Comparison of ENCODE assay signal across 8 cellular contexts in genomic region chr6:138773177-138774091, GRCh38. TPM values are rescaled to one million over a fixed set of nuclear protein-coding genes. Genes with fewer than 3 reads are reported as not detected.
A peak's percentile ranks its signal among the peaks of the same experiment; 100 is the strongest.
DNase-seq lines count a peak whose midpoint lies in the region; ATAC-seq and TF ChIP-seq lines count a peak whose summit lies in the region.

Gene CCDC28A, plus strand, starts transcription at chr6:138773769. Its CDS starts 2,352 bp downstream, at chr6:138776121.

- ATAC-seq in activated T-helper 17 cell treated with anti-CD3 and anti-CD28 coated beads, Interleukin-2, amount 50 U/mL, for 72 hours (replicated peaks): peak; percentile 91
- peak; percentile 93 for ATAC-seq in naive thymus-derived CD4-positive, alpha-beta T cell
- ATAC-seq in stimulated activated naive B cell treated with anti-CD40 and anti-IgM and Interleukin-4, amounts not matched to agents 10 μg/mL and 1 μg/mL and 100 μg/mL, for 72 hours (replicated peaks): peak; percentile 82 to 87

- intact Hi-C loops in naive thymus-derived CD4-positive, alpha-beta T cell (cut with micrococcal nuclease): loop anchor here (1.0 to 10.0 kb wide), 19 partner anchors 81 to 1951 kb away; partner anchors contain the start of genes ABRACL (in 2 of the 2), CITED2 (in 2 of the 2), HEBP2 (in 2 of the 2) and PERP (in 2 of the 2)

- H3K27ac ChIP-seq in RWPE1: peak within 1 kb of the TSS; percentile 95
- peak within 1 kb of the TSS; percentile 96 for H3K27ac ChIP-seq in fibroblast of lung (ENCODE audit: insufficient read depth, low read length)
- peak within 1 kb of the TSS; percentile 87 for H3K27ac ChIP-seq in naive thymus-derived CD4-positive, alpha-beta T cell (ENCODE audit: low read depth, low read length)

- peaks cover 1% of the 10 kb centered on the region for H3K79me2 ChIP-seq in fibroblast of lung (ENCODE audit: control insufficient read depth, insufficient read depth, low read length)

- H3K36me3 ChIP-seq in fibroblast of lung (ENCODE audit: control insufficient read depth, insufficient read depth, low read length): no peaks in the 10 kb centered on the region
- H3K36me3 ChIP-seq in naive thymus-derived CD4-positive, alpha-beta T cell (ENCODE audit: control insufficient read depth in 2 of 3, insufficient read depth in 3 of 3, low read length in 3 of 3): peaks cover 4% of the 10 kb centered on the region in 3 experiments

- no peaks in the 10 kb centered on the region for H3K27me3 Mint-ChIP-seq in activated T-helper 17 cell treated with anti-CD3 and anti-CD28 coated beads, Interleukin-2, amount 50 U/mL, for 72 hours
- H3K27me3 Mint-ChIP-seq in naive thymus-derived CD4-positive, alpha-beta T cell: no peaks in the 10 kb centered on the region
- no peaks in the 10 kb centered on the region for H3K27me3 Mint-ChIP-seq in stimulated activated naive B cell treated with anti-CD40 and anti-IgM and Interleukin-4, amounts not matched to agents 10 μg/mL and 1 μg/mL and 100 μg/mL, for 72 hours

- H3K4me1 Mint-ChIP-seq in activated T-helper 17 cell treated with anti-CD3 and anti-CD28 coated beads, Interleukin-2, amount 50 U/mL, for 72 hours: no peaks in the 10 kb centered on the region
- H3K4me1 Mint-ChIP-seq in naive thymus-derived CD4-positive, alpha-beta T cell: peaks cover 4 to 39% (median 36%) of the 10 kb centered on the region in 7 donors
- H3K4me1 Mint-ChIP-seq in stimulated activated naive B cell treated with anti-CD40 and anti-IgM and Interleukin-4, amounts not matched to agents 10 μg/mL and 1 μg/mL and 100 μg/mL, for 72 hours: peaks cover 10 to 28% of the 10 kb centered on the region in 2 donors

- no peaks in the 10 kb centered on the region for H3K9me3 ChIP-seq in fibroblast of lung (ENCODE audit: control insufficient read depth, insufficient read depth, low read depth, low read length)
- no peaks in the 10 kb centered on the region for H3K9me3 ChIP-seq in naive thymus-derived CD4-positive, alpha-beta T cell (ENCODE audit: control insufficient read depth in 2 of 3, low read length in 3 of 3)

- DNase-seq in Daoy (ENCODE audit: low read depth): peak; percentile 95
- peak; percentile 90 for DNase-seq in GOT3 (lab: John Stamatoyannopoulos, UW)
- peak; percentile 85 for DNase-seq in LNCaP clone FGC (ENCODE audit: low read depth)
- peak; percentile 98 for DNase-seq in RWPE1 (ENCODE audit: low spot score)
- peak; percentile 93 to 96 for DNase-seq in fibroblast of lung (ENCODE audit: low read depth in 2 of 2)
- DNase-seq in naive thymus-derived CD4-positive, alpha-beta T cell: peak; percentile 86 to 98 (median 97)
- DNase-seq in stimulated activated naive B cell treated with anti-CD40 and anti-IgM and Interleukin-4, amounts not matched to agents 10 μg/mL and 1 μg/mL and 100 μg/mL, for 72 hours: peak; percentile 91

- peak within 1 kb of the TSS; percentile 68 for H3K9ac ChIP-seq in fibroblast of lung (ENCODE audit: insufficient read depth, low read length)

- H3K9me3 Mint-ChIP-seq in activated T-helper 17 cell treated with anti-CD3 and anti-CD28 coated beads, Interleukin-2, amount 50 U/mL, for 72 hours: no peaks in the 10 kb centered on the region
- H3K9me3 Mint-ChIP-seq in naive thymus-derived CD4-positive, alpha-beta T cell: peaks cover 0 to 2% (median 0%) of the 10 kb centered on the region in 11 donors
- H3K9me3 Mint-ChIP-seq in stimulated activated naive B cell treated with anti-CD40 and anti-IgM and Interleukin-4, amounts not matched to agents 10 μg/mL and 1 μg/mL and 100 μg/mL, for 72 hours: no peaks in the 10 kb centered on the region

- peaks cover 23% of the 10 kb centered on the region for H3K36me3 Mint-ChIP-seq in activated T-helper 17 cell treated with anti-CD3 and anti-CD28 coated beads, Interleukin-2, amount 50 U/mL, for 72 hours (ENCODE audit: low read depth)
- H3K36me3 Mint-ChIP-seq in naive thymus-derived CD4-positive, alpha-beta T cell: peaks cover 2 to 16% (median 11%) of the 10 kb centered on the region in 5 donors
- peaks cover 3 to 4% of the 10 kb centered on the region in 2 donors for H3K36me3 Mint-ChIP-seq in stimulated activated naive B cell treated with anti-CD40 and anti-IgM and Interleukin-4, amounts not matched to agents 10 μg/mL and 1 μg/mL and 100 μg/mL, for 72 hours

- CTCF ChIA-PET in RWPE1 (lab: Yijun Ruan, JAX): no interaction called here
- CTCF ChIA-PET in naive thymus-derived CD4-positive, alpha-beta T cell (lab: Charles Lee): interaction anchor here (0.6 to 1.0 kb wide), 2 partner anchors 46 to 657 kb away, joined by 3 to 4 read pairs; no protein-coding TSS in a partner anchor

- peak within 1 kb of the TSS; percentile 97 for H3K27ac Mint-ChIP-seq in activated T-helper 17 cell treated with anti-CD3 and anti-CD28 coated beads, Interleukin-2, amount 50 U/mL, for 72 hours
- H3K27ac Mint-ChIP-seq in naive thymus-derived CD4-positive, alpha-beta T cell: peak within 1 kb of the TSS; percentile 96 to 100 (median 100)
- H3K27ac Mint-ChIP-seq in stimulated activated naive B cell treated with anti-CD40 and anti-IgM and Interleukin-4, amounts not matched to agents 10 μg/mL and 1 μg/mL and 100 μg/mL, for 72 hours: peak within 1 kb of the TSS; percentile 100

- TF ChIP-seq CTCF in LNCaP clone FGC (IDR thresholded peaks at IDR 0.05; ENCODE audit: control insufficient read depth, extremely low read depth, insufficient read depth): no peak
- no peak for TF ChIP-seq CTCF in RWPE1 (conservative IDR thresholded peaks at IDR 0.05; ENCODE audit: low read depth)
- TF ChIP-seq CTCF in fibroblast of lung (conservative IDR thresholded peaks at IDR 0.05 in 1 of 2, IDR thresholded peaks at IDR 0.05 in 1 of 2; ENCODE audit: low read depth in 1 of 2, low read length in 2 of 2): no peak

- peak within 1 kb of the TSS; percentile 87 for H3K4me2 ChIP-seq in fibroblast of lung (ENCODE audit: extremely low read depth, insufficient read depth, low read length)

- H3K27me3 ChIP-seq in fibroblast of lung (ENCODE audit: control insufficient read depth, insufficient read depth, low read length): no peaks in the 10 kb centered on the region
- H3K27me3 ChIP-seq in naive thymus-derived CD4-positive, alpha-beta T cell (ENCODE audit: control insufficient read depth in 2 of 2, insufficient read depth in 2 of 2, low read length in 2 of 2): no peaks in the 10 kb centered on the region

- peak within 1 kb of the TSS; percentile 99 for H2AFZ ChIP-seq in fibroblast of lung (ENCODE audit: low read length)

- H4K20me1 ChIP-seq in fibroblast of lung (ENCODE audit: control insufficient read depth, extremely low read depth, insufficient read depth, low read length): no peaks in the 10 kb centered on the region

- H3K4me1 ChIP-seq in fibroblast of lung (ENCODE audit: control insufficient read depth, extremely low read depth, insufficient read depth, low read length): no peaks in the 10 kb centered on the region
- H3K4me1 ChIP-seq in naive thymus-derived CD4-positive, alpha-beta T cell (ENCODE audit: control insufficient read depth in 2 of 2, insufficient read depth in 2 of 2, low read length in 2 of 2): peaks cover 6 to 10% of the 10 kb centered on the region in 2 donors

- POLR2A ChIA-PET in RWPE1 (lab: Yijun Ruan, JAX; ENCODE audit: low non-redundant PET): no interaction called here
- POLR2A ChIA-PET in naive thymus-derived CD4-positive, alpha-beta T cell (lab: Charles Lee): interaction anchor here (0.7 to 2.4 kb wide), 6 partner anchors 226 to 907 kb away, joined by 3 to 27 read pairs (median 3); partner anchors contain the start of genes CITED2 and TNFAIP3

- peak within 1 kb of the TSS; percentile 94 for H3K4me3 Mint-ChIP-seq in activated T-helper 17 cell treated with anti-CD3 and anti-CD28 coated beads, Interleukin-2, amount 50 U/mL, for 72 hours
- H3K4me3 Mint-ChIP-seq in naive thymus-derived CD4-positive, alpha-beta T cell: peak within 1 kb of the TSS; percentile 91 to 100 (median 99)
- peak within 1 kb of the TSS; percentile 99 to 100 for H3K4me3 Mint-ChIP-seq in stimulated activated naive B cell treated with anti-CD40 and anti-IgM and Interleukin-4, amounts not matched to agents 10 μg/mL and 1 μg/mL and 100 μg/mL, for 72 hours

- peak within 1 kb of the TSS; percentile 89 for H3K4me3 ChIP-seq in LNCaP clone FGC (ENCODE audit: low read depth, low read length)
- peak within 1 kb of the TSS; percentile 83 to 95 (median 87) for H3K4me3 ChIP-seq in fibroblast of lung (replicated peaks in 1 of 4; ENCODE audit: control extremely low read depth in 1 of 4, insufficient read depth in 1 of 4, low read depth in 3 of 4, low read length in 4 of 4)
- H3K4me3 ChIP-seq in naive thymus-derived CD4-positive, alpha-beta T cell (ENCODE audit: low read length): peak within 1 kb of the TSS; percentile 94

RNA-seq across cellular contexts. Expression of gene CCDC28A, which starts in this region (rescaled TPM):
- 19.0 and 19.9 TPM in 2 replicates for total RNA-seq in Daoy (2014; rRNA removed; shearing (Covaris generic))
- total RNA-seq in activated T-helper 17 cell treated with anti-CD3 and anti-CD28 coated beads, Interleukin-2, amount 50 U/mL, for 72 hours: 10 to 100 TPM; 16.8 to 28.2 TPM
- 20.3 and 22.0 TPM in 2 replicates for total RNA-seq in fibroblast of lung
- 12.8 and 15.2 TPM in 2 replicates for polyA plus RNA-seq in fibroblast of lung
- polyA plus RNA-seq in fibroblast of lung (2012): 10.4 and 10.6 TPM in 2 replicates
- polyA minus RNA-seq in fibroblast of lung (ENCODE audit: low replicate concordance): 0.26 and 1.2 TPM in 2 replicates
- total RNA-seq in naive thymus-derived CD4-positive, alpha-beta T cell: 10 to 100 TPM; 19.9 to 34.2 (median 25.6) TPM
- 10 to 100 TPM; 34.1 to 65.3 TPM for polyA plus RNA-seq in naive thymus-derived CD4-positive, alpha-beta T cell

Comparison
In these comparisons a context has a peak if more than half of its experiments do, and no peak if none do; other contexts are left out.
1. Peak in every context shown above with its lines: DNase-seq, ATAC-seq, H3K4me3 ChIP-seq and H3K27ac ChIP-seq.